13 cellular contexts compared by ENCODE assay signal in the genomic region with DNA sequence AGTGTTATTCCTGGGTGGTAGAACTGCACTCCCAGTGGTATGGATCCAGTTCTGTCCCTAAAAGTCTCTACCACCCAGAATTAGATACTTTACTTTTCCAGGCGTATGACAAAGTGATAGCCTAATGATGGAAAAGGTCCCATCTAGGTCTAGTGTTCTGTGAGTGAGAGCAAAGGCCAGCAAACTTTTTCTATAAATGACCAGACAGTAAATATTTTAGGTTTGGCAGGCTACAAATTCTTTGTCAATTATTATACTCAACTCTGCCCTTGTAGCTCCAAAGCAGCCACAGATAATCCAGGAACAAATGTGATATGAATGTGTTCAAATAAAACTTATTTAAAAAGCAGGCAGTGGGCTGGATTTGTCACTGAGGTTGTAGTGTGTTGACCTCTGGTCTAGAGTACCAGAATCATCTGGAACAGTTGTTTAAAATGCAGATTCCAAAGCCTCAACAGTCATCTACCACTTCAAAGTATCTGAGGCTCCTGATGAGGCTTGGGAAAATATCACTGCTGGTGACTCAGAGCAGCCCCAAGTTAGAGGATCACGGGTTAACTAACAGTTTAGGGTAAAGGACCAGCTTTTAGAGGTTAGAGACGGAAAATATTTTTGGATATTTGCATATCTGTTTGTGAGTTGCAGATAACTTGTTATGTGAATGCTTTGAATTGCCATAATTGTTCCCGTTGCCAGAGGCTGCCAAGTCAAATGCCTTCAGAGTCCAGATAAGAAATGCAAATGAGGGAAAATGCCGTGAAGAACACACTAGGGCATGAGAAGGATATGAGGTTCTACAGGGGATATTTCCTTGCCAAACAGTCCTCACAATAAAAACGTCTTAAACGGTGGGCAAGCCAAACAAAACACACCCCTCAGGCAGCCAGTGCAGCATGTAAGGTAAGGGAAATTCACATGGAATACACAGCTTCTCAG. TPM values are rescaled to one million over a fixed set of nuclear protein-coding genes. Genes with fewer than 3 reads are reported as not detected.
DNase-seq lines count a peak whose midpoint lies in the region; ATAC-seq and TF ChIP-seq lines count a peak whose summit lies in the region.
"Had no signal": no experiment of that assay in that cellular context is flagged by ENCODE, and none has a peak within 500 bp of the region (broad histone marks: within the 10 kb centered on the region; RNA-seq: fewer than 3 reads in every experiment).

No MANE protein-coding gene starts in this region.

- TF ChIP-seq CTCF in IMR-90 (conservative IDR thresholded peaks at IDR 0.05; ENCODE audit: low read depth, low read length): no peak
- TF ChIP-seq CTCF in body of pancreas (IDR thresholded peaks at IDR 0.05): no peak
- TF ChIP-seq CTCF in stomach (IDR thresholded peaks at IDR 0.05): no peak

- no peak overlapping the region for H3K4ac ChIP-seq in IMR-90 (ENCODE audit: low read depth, low read length)

- TF ChIP-seq EP300 in stomach (IDR thresholded peaks at IDR 0.05): no peak

- peak; percentile 77 for DNase-seq in IMR-90
- DNase-seq in body of pancreas: peak in 1 of 4 donors; percentile 17
- peak; percentile 22 for DNase-seq in kidney tubule cell (ENCODE audit: low spot score)
- DNase-seq in stomach: peak; percentile 29
- no peak for DNase-seq in activated CD4-positive, alpha-beta T cell treated with anti-CD3 and anti-CD28 coated beads, Interleukin-2, amount 50 U/mL, for 48 hours
- no peak for DNase-seq in NCI-H2171 treated with DMSO at 0.1 percent for 48 hours (lab: John Stamatoyannopoulos, UW)
- DNase-seq: DMS79; KG1; NCI-H2107; stimulated activated CD4-positive, alpha-beta T cell treated with anti-CD3 and anti-CD28 coated beads, Interleukin-4, amount 100 ng/mL, for 4 hours had no signal

- H4K20me1 ChIP-seq in IMR-90 (ENCODE audit: insufficient read depth, low read length): no peaks in the 10 kb centered on the region

- no peak overlapping the region for H3K18ac ChIP-seq in IMR-90 (ENCODE audit: low read depth, low read length)

- H3K9ac ChIP-seq in IMR-90 (ENCODE audit: low read depth, low read length): no peak overlapping the region

- H2BK20ac ChIP-seq in IMR-90 (ENCODE audit: low read depth, low read length): 0 out of 2 replicates have a peak overlapping the region, but pooled peaks have one; percentile 8

- H3K79me1 ChIP-seq in IMR-90 (ENCODE audit: low read depth in 1 of 2, low read length in 2 of 2): no peaks in the 10 kb centered on the region

- no peaks in the 10 kb centered on the region for H3K36me3 ChIP-seq in IMR-90 (ENCODE audit: control insufficient read depth, insufficient read depth, low read length)
- no peaks in the 10 kb centered on the region for H3K36me3 ChIP-seq in body of pancreas (replicated peaks in 1 of 2; ENCODE audit: insufficient read depth in 1 of 2, low read depth in 2 of 2)
- no peaks in the 10 kb centered on the region for H3K36me3 ChIP-seq in stomach
- H3K36me3 ChIP-seq: tibial nerve had no signal

- H3K27me3 ChIP-seq in IMR-90 (ENCODE audit: control insufficient read depth, insufficient read depth, low read length): peaks cover 32% of the 10 kb centered on the region
- H3K27me3 ChIP-seq in body of pancreas: no peaks in the 10 kb centered on the region
- no peaks in the 10 kb centered on the region for H3K27me3 ChIP-seq in stomach

- H3K4me3 ChIP-seq in IMR-90 (ENCODE audit: insufficient read depth, low read depth, low read length): no peak overlapping the region
- H3K4me3 ChIP-seq in body of pancreas: no peak overlapping the region
- no peak overlapping the region for H3K4me3 ChIP-seq in stomach
- H3K4me3 ChIP-seq: tibial nerve had no signal

- H4K5ac ChIP-seq in IMR-90 (ENCODE audit: low read depth, low read length): no peak overlapping the region

- H3K4me2 ChIP-seq in IMR-90 (ENCODE audit: low read depth, low read length): peak overlapping the region; percentile 31; the same call in 1 of the 2 replicates

- no peaks in the 10 kb centered on the region for H3K9me3 ChIP-seq in IMR-90 (ENCODE audit: control insufficient read depth, insufficient read depth, low read length)
- H3K9me3 ChIP-seq in body of pancreas: no peaks in the 10 kb centered on the region
- no peaks in the 10 kb centered on the region for H3K9me3 ChIP-seq in stomach
- H3K9me3 ChIP-seq: tibial nerve had no signal

- 0 out of 2 replicates have a peak, but pooled peaks cover 3% of the 10 kb centered on the region for H3K4me1 ChIP-seq in IMR-90 (ENCODE audit: control insufficient read depth, insufficient read depth, low read length)
- peaks cover 11% of the 10 kb centered on the region for H3K4me1 ChIP-seq in body of pancreas
- H3K4me1 ChIP-seq in stomach: peaks cover 0 to 24% (median 6%) of the 10 kb centered on the region in 4 donors

- no peak overlapping the region for H4K8ac ChIP-seq in IMR-90 (ENCODE audit: low read depth in 2 of 2, low read length in 2 of 2)

- H3K27ac ChIP-seq in IMR-90 (ENCODE audit: insufficient read depth, low read length): no peak overlapping the region
- no peak overlapping the region for H3K27ac ChIP-seq in body of pancreas
- peak overlapping the region in 2 of 5 donors; percentile 9 to 14 for H3K27ac ChIP-seq in stomach
- H3K27ac ChIP-seq: tibial nerve had no signal

- BruUV-seq in IMR-90 (replicated peaks; lab: Mats Ljungman, UMichigan): no TSS peak

- no peak for TF ChIP-seq RAD21 in IMR-90 (IDR thresholded peaks at IDR 0.05; ENCODE audit: low read length)

- H2AK5ac ChIP-seq in IMR-90 (ENCODE audit: low read depth, low read length): no peak overlapping the region

- ATAC-seq in IMR-90 (ENCODE audit: low read depth): peak; percentile 92
- peak; percentile 42 for ATAC-seq in body of pancreas
- ATAC-seq in HG02938 (IDR thresholded peaks at IDR 0.05; ENCODE audit: unreplicated experiment): no peak

- POLR2A ChIA-PET in IMR-90 (lab: Charles Lee; ENCODE audit: unreplicated experiment): no interaction called here

- in situ Hi-C loops in IMR-90 (cut with MboI; ENCODE audit: low sequenced_read_pairs): no loop called here

- dilution Hi-C loops in IMR-90 (cut with HindIII; ENCODE audit: low sequenced_read_pairs, unreplicated experiment): no loop called here

- no peak overlapping the region for H2BK120ac ChIP-seq in IMR-90 (ENCODE audit: low read depth, low read length)

- TF ChIP-seq POLR2A in IMR-90 (IDR thresholded peaks at IDR 0.05; ENCODE audit: low read depth, low read length) (no peak), body of pancreas (IDR thresholded peaks at IDR 0.05) (no peak), stomach (IDR thresholded peaks at IDR 0.05) (no peak)

- H4K91ac ChIP-seq in IMR-90 (ENCODE audit: insufficient read depth, low read depth, low read length): no peak overlapping the region

- no peak overlapping the region for H3K14ac ChIP-seq in IMR-90 (replicated peaks; ENCODE audit: low read depth, low read length)

- CTCF ChIA-PET in IMR-90 (lab: Yijun Ruan, JAX): no interaction called here

- no peak overlapping the region for H3K23ac ChIP-seq in IMR-90 (ENCODE audit: low read depth, low read length)

- H2AFZ ChIP-seq in IMR-90 (replicated peaks; ENCODE audit: low read length, poor library complexity): no peak overlapping the region

- H2BK15ac ChIP-seq in IMR-90 (ENCODE audit: low read depth, low read length): no peak overlapping the region

- H2BK5ac ChIP-seq in IMR-90 (ENCODE audit: low read depth, low read length, poor library complexity, severe bottlenecking): no peak overlapping the region

- H3K9me1 ChIP-seq in IMR-90 (ENCODE audit: insufficient read depth, low read length): no peaks in the 10 kb centered on the region

- no CpG with 5 or more reads among the region's 7 CpGs for WGBS in IMR-90 (ENCODE audit: extremely low coverage in 2 of 2, insufficient read length in 1 of 2), 2 experiments
- 10 to 20% methylated on average over 7 of the region's 7 CpGs for WGBS in body of pancreas, 2 donors
- WGBS in stomach, 5 donors: 13 to 23% (median 20%) methylated on average over 7 of the region's 7 CpGs

- no peak overlapping the region for H2AK9ac ChIP-seq in IMR-90 (replicated peaks; ENCODE audit: low read depth, low read length, poor library complexity)

- intact Hi-C loops in IMR-90 (cut with micrococcal nuclease) (no loop called here), body of pancreas (cut with DNase I) (no loop called here), stomach (cut with DNase I; ENCODE audit: low total_unique reads) (no loop called here)

- no peak overlapping the region for H3K56ac ChIP-seq in IMR-90 (ENCODE audit: extremely low read depth, insufficient read depth, low read length)

TF ChIP-seq in IMR-90, 13 proteins besides CTCF, POLR2A, EP300 and RAD21 (continues in another document):
- TF ChIP-seq RFX5 (IDR thresholded peaks at IDR 0.05; ENCODE audit: low read depth, low read length) (no peak), ELK1 (IDR thresholded peaks at IDR 0.05; ENCODE audit: borderline replicate concordance, low read depth, low read length) (no peak), USF2 (IDR thresholded peaks at IDR 0.05; ENCODE audit: low read depth, low read length) (no peak)

RNA-seq across cellular contexts. Expression of gene NRAP, which starts 19.4 kb away (rescaled TPM):
- not detected in 2 replicates for total RNA-seq in IMR-90 (2012; rRNA removed)
- polyA plus RNA-seq in IMR-90 (2012; rRNA removed): not detected in 2 replicates
- polyA plus RNA-seq in IMR-90 (2012; cell fraction: cytosol; rRNA removed): not detected in 2 replicates
- polyA plus RNA-seq in IMR-90 (2012; cell fraction: nucleus; rRNA removed; ENCODE audit: low replicate concordance): not detected in 2 replicates
- total RNA-seq in body of pancreas: not detected
- under 1 TPM in 1 of 5 donors, not detected in 4; 0.18 TPM for total RNA-seq in stomach
- under 1 TPM; 0.03 to 0.92 (median 0.19) TPM for polyA plus RNA-seq in stomach
- total RNA-seq: osteocyte had no signal

RNA-seq across cellular contexts. Expression of gene CASP7, which starts 35.3 kb away (rescaled TPM):
- total RNA-seq in IMR-90 (2012; rRNA removed): 16.7 and 20.3 TPM in 2 replicates
- polyA plus RNA-seq in IMR-90 (2012; rRNA removed): 14.7 and 15.1 TPM in 2 replicates
- 4.6 and 6.2 TPM in 2 replicates for polyA plus RNA-seq in IMR-90 (2012; cell fraction: cytosol; rRNA removed)
- polyA plus RNA-seq in IMR-90 (2012; cell fraction: nucleus; rRNA removed; ENCODE audit: low replicate concordance): 2.5 and 9.4 TPM in 2 replicates
- total RNA-seq in body of pancreas: 10 to 100 TPM; 11.2 to 23.1 TPM
- total RNA-seq in stomach: 10 to 100 TPM; 15.1 to 62.6 (median 20.4) TPM
- polyA plus RNA-seq in stomach: 10 to 100 TPM; 20.2 to 77.9 (median 31.7) TPM

Comparison
In these comparisons a context has a peak if more than half of its experiments do, and no peak if none do; other contexts are left out.
1. DNase-seq: peak in IMR-90 (single experiment), kidney tubule cell (single experiment) and stomach (single experiment); none in activated CD4-positive, alpha-beta T cell treated with anti-CD3 and anti-CD28 coated beads, Interleukin-2, amount 50 U/mL, for 48 hours (0 of 2) and NCI-H2171 treated with DMSO at 0.1 percent for 48 hours (single experiment).